Comparison of ENCODE assay signal across 1 cellular context in the genomic region with DNA sequence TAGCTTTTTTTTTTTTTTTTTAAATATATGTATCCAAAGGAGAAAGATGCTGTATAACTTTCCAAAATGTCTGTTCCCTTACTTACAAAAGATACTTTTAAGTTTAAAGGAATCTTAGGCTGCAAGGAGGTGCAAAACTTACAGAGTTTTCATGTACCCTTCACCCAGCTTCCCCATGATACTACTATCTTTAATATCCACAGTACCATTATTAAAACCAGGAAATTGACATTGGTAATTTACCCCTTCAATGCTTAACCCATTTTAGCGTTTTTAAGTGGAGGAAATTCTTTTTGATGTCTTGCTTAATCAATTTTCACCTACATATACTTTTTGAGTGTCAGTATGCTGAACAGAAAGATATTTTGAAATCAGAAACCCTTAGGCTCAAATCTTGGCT.
TF ChIP-seq lines count a peak whose summit lies in the region.

No MANE protein-coding gene starts in this region.

TF ChIP-seq in IMR-90, 13 proteins besides CTCF, POLR2A, EP300 and RAD21:
- TF ChIP-seq RCOR1 (IDR thresholded peaks at IDR 0.05; ENCODE audit: insufficient replicate concordance, low read length) (no peak), FOS (IDR thresholded peaks at IDR 0.05; ENCODE audit: low read depth, low read length) (no peak), CEBPB (IDR thresholded peaks at IDR 0.05; ENCODE audit: low read depth, low read length) (no peak), MAFK (IDR thresholded peaks at IDR 0.05; ENCODE audit: low read depth, low read length) (no peak), BHLHE40 (IDR thresholded peaks at IDR 0.05; ENCODE audit: low read depth, low read length) (no peak), SMC3 (IDR thresholded peaks at IDR 0.05; ENCODE audit: low read depth, low read length) (no peak), NFE2L2 (IDR thresholded peaks at IDR 0.05; ENCODE audit: low read depth, low read length) (no peak)
